8 cellular contexts compared by ENCODE assay signal in the genomic region with DNA sequence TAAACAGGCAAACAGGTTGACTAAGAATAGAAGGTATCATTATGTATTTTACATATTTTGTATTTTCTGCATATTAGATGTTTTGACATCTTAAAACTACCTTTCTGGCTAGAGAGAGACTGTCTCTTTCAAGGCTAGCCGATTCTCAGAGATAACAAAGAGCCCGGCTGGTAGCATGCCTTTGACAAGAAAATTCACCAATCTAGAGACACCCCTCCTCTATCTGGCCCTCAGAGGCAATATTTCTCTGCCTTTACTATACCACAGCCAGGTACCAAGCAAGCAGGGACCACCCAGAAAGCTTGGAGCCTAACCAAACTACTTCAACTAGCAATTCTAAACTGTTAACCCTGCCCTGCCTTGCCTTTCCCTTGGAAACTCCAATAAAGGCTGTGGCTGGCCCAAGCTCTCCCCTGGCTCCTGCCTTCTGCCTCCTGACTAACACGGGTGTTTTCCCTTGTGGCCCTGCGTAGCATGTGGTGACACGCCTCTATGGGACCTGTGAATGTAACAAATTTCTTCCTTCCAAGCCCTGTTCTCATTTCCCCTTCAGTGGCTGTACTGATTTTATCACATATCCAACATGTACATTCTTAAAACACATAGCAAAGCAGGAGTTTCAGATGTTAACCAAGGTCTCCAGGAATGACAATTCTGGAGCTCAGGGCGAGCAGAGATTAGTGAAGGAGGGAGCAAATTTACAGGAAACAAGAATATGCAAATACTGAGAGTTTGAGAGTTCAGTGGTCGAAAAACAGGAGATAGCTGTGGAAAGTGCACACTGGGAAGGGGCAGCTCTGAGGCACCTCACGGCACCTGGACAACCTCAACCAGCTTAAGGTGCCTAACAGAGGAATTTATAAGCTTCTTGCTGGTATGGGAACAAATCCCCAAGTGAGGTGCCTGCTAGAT.
DNase-seq lines count a peak whose midpoint lies in the region; ATAC-seq and TF ChIP-seq lines count a peak whose summit lies in the region.

No MANE protein-coding gene starts in this region.

- H3K4me1 ChIP-seq in OCI-LY7 (ENCODE audit: insufficient read depth, low read length, poor library complexity, severe bottlenecking) (peaks cover 46% of the 10 kb centered on the region), ascending aorta (peaks cover 0 to 24% of the 10 kb centered on the region in 2 donors), MM.1S (ENCODE audit: low read length) (peaks cover 11% of the 10 kb centered on the region; the same call in 1 of the 2 replicates)

- H3K4me3 ChIP-seq in OCI-LY7 (ENCODE audit: low read depth, low read length, poor library complexity, severe bottlenecking): no peak overlapping the region
- H3K4me3 ChIP-seq in ascending aorta: no peak overlapping the region
- H3K4me3 ChIP-seq in MM.1S (ENCODE audit: low read length): no peak overlapping the region

- H3K36me3 ChIP-seq in OCI-LY7 (ENCODE audit: insufficient read depth, low read length): peaks cover 36% of the 10 kb centered on the region
- no peaks in the 10 kb centered on the region for H3K36me3 ChIP-seq in ascending aorta
- H3K36me3 ChIP-seq in MM.1S (replicated peaks; ENCODE audit: insufficient read depth, low read length): no peaks in the 10 kb centered on the region

- H3K9me3 ChIP-seq in OCI-LY7 (ENCODE audit: low read length): no peaks in the 10 kb centered on the region; the same call in 1 of the 2 replicates
- H3K9me3 ChIP-seq in ascending aorta: peaks cover 0 to 7% of the 10 kb centered on the region in 2 donors
- H3K9me3 ChIP-seq in MM.1S (replicated peaks; ENCODE audit: insufficient read depth, low read length): no peaks in the 10 kb centered on the region

- no peak overlapping the region for H3K4me3 Mint-ChIP-seq in progenitor cell of endocrine pancreas (ENCODE audit: low read depth)

- DNase-seq in OCI-LY7 (ENCODE audit: low spot score): no peak
- DNase-seq in ascending aorta (ENCODE audit: low spot score in 2 of 2): peak; percentile 31 to 75
- DNase-seq in stimulated activated CD4-positive, alpha-beta T cell treated with anti-CD3 and anti-CD28 coated beads, TNF-alpha, amount 100 ng/mL, for 4 hours (ENCODE audit: low read depth in 3 of 3): peak in 2 of 3 experiments; percentile 31 to 40
- no peak for DNase-seq in progenitor cell of endocrine pancreas (ENCODE audit: low spot score, unreplicated experiment)
- DNase-seq in MM.1S: no peak
- DNase-seq in SHP77 treated with DMSO at 0.1 percent for 48 hours (lab: John Stamatoyannopoulos, UW): no peak
- DNase-seq in SW 1271 (lab: John Stamatoyannopoulos, UW): no peak

- H3F3A ChIP-seq in MM.1S (ENCODE audit: insufficient read depth, low read length): no peaks in the 10 kb centered on the region

- H3K27ac Mint-ChIP-seq in progenitor cell of endocrine pancreas: no peak overlapping the region

- BruUV-seq in OCI-LY7 (replicated peaks; lab: Mats Ljungman, UMichigan): no TSS peak

- peaks cover 10% of the 10 kb centered on the region for H4K20me1 ChIP-seq in OCI-LY7 (ENCODE audit: insufficient read depth, low read length)
- no peaks in the 10 kb centered on the region for H4K20me1 ChIP-seq in MM.1S (ENCODE audit: insufficient read depth, low read length)

- H3K4me1 Mint-ChIP-seq in progenitor cell of endocrine pancreas (ENCODE audit: low read depth): peaks cover 12% of the 10 kb centered on the region

- H3K27ac ChIP-seq in OCI-LY7 (ENCODE audit: low read depth, low read length, poor library complexity, severe bottlenecking) (peak overlapping the region; percentile 20), ascending aorta (peak overlapping the region; percentile 72 to 80), MM.1S (ENCODE audit: low read length) (no peak overlapping the region)

- peak; percentile 57 for ATAC-seq in GM21390 (IDR thresholded peaks at IDR 0.05; ENCODE audit: unreplicated experiment)

- H3K36me3 Mint-ChIP-seq in progenitor cell of endocrine pancreas (ENCODE audit: insufficient read depth): peaks cover 5% of the 10 kb centered on the region

- H3K9me2 ChIP-seq in OCI-LY7 (ENCODE audit: insufficient read depth, low read length): no peaks in the 10 kb centered on the region
- no peaks in the 10 kb centered on the region for H3K9me2 ChIP-seq in MM.1S (replicated peaks; ENCODE audit: insufficient read depth, low read length)

- H3K4me2 ChIP-seq in OCI-LY7 (ENCODE audit: low read length) (peak overlapping the region; percentile 51), MM.1S (ENCODE audit: low read depth, low read length) (no peak overlapping the region)

- CTCF ChIA-PET in OCI-LY7 (lab: Charles Lee; ENCODE audit: unreplicated experiment): no interaction called here

- no peaks in the 10 kb centered on the region for H3K27me3 ChIP-seq in ascending aorta
- no peaks in the 10 kb centered on the region for H3K27me3 ChIP-seq in MM.1S (replicated peaks; ENCODE audit: insufficient read depth, low read length)

- intact Hi-C loops in OCI-LY7 (cut with micrococcal nuclease; ENCODE audit: unreplicated experiment): no loop called here
- intact Hi-C loops in ascending aorta (cut with DNase I): loop anchor here (5.0 kb wide), 2 partner anchors 41 to 79 kb away; no protein-coding TSS in a partner anchor

- POLR2A ChIA-PET in OCI-LY7 (lab: Charles Lee): interaction anchor here (0.7 to 0.8 kb wide), 2 partner anchors 22 to 236 kb away, joined by 3 to 5 read pairs; no protein-coding TSS in a partner anchor

- H2AFZ ChIP-seq in OCI-LY7 (ENCODE audit: low read length) (no peak overlapping the region), MM.1S (ENCODE audit: low read length) (no peak overlapping the region)

- TF ChIP-seq CTCF in OCI-LY7 (conservative IDR thresholded peaks at IDR 0.05; ENCODE audit: low read length) (no peak), ascending aorta (IDR thresholded peaks at IDR 0.05) (no peak), progenitor cell of endocrine pancreas (IDR thresholded peaks at IDR 0.05; ENCODE audit: unreplicated experiment) (no peak), MM.1S (IDR thresholded peaks at IDR 0.05; ENCODE audit: low read length) (no peak)

- peaks cover 96% of the 10 kb centered on the region for H3K79me2 ChIP-seq in OCI-LY7 (ENCODE audit: insufficient read depth, low read depth, low read length)
- H3K79me2 ChIP-seq in MM.1S (ENCODE audit: low read length): no peaks in the 10 kb centered on the region

- peaks cover 9% of the 10 kb centered on the region for H3K9me3 Mint-ChIP-seq in progenitor cell of endocrine pancreas (ENCODE audit: low read depth)

- H3K9ac ChIP-seq in MM.1S (ENCODE audit: low read length): no peak overlapping the region

- H3K27me3 Mint-ChIP-seq in progenitor cell of endocrine pancreas: no peaks in the 10 kb centered on the region

Comparison
In these comparisons a context has a peak if more than half of its experiments do, and no peak if none do; other contexts are left out.
1. DNase-seq: peak in ascending aorta (2 of 2) and stimulated activated CD4-positive, alpha-beta T cell treated with anti-CD3 and anti-CD28 coated beads, TNF-alpha, amount 100 ng/mL, for 4 hours (2 of 3); none in OCI-LY7 (single experiment), progenitor cell of endocrine pancreas (single experiment), MM.1S (single experiment), SHP77 treated with DMSO at 0.1 percent for 48 hours (single experiment) and SW 1271 (0 of 2).